1 cellular context compared by ENCODE assay signal in the genomic region with DNA sequence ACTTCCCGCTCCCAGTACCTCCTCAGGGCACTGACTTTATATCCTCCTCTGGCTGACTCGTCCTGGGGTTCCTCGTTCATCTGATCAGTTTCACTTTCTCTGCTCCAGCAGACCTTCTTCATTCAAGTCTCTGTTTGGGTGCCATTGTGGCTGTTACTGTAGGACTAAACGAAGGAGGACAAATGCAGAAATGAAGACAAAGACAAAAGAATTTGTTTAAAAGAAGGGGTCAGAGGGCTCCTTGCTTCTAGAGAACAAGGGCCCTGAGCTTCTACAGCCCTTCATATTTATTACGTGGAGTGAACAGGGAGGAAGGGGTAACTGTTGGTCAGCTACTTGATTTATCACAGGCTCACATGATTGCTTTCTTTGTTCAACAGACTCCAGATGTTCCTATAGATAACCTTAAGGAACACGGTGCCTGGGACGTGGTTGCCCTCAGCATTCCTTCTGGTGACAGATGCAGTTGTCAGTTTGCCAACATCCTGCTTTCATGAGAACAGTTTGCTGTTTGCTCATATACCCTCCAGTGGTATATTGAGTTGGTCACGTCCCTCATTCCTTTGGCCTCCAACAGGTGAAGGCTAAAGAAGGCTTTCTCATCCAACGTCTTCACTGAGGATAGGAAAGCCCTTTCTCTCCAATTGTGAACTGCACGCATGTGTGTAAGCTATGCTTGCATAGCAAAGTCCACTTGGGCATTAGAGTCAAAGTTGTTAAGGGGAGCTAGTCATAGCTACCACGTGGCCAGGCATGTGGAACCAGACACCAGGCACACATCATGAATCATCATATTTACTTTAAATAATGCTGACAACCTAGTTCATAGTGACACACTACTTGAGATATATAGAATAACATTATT.
TF ChIP-seq lines count a peak whose summit lies in the region.

No MANE protein-coding gene starts in this region.

TF ChIP-seq in K562, 482 proteins besides CTCF, POLR2A, EP300 and RAD21 (continued from another document and continues in another):
- peak; percentile 34 for TF ChIP-seq ARID4B (CRISPR knock-in tag; IDR thresholded peaks at IDR 0.05)
- TF ChIP-seq SLC30A9 (CRISPR knock-in tag; IDR thresholded peaks at IDR 0.05) = no peak
- TF ChIP-seq, protein P1, sequence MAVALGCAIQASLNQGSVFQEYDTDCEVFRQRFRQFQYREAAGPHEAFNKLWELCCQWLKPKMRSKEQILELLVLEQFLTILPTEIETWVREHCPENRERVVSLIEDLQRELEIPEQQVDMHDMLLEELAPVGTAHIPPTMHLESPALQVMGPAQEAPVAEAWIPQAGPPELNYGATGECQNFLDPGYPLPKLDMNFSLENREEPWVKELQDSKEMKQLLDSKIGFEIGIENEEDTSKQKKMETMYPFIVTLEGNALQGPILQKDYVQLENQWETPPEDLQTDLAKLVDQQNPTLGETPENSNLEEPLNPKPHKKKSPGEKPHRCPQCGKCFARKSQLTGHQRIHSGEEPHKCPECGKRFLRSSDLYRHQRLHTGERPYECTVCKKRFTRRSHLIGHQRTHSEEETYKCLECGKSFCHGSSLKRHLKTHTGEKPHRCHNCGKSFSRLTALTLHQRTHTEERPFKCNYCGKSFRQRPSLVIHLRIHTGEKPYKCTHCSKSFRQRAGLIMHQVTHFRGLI (CRISPR knock-in tag; IDR thresholded peaks at IDR 0.05) = peak; percentile 65; the same call in 1 of the 2 replicates
- TF ChIP-seq MTA1 (IDR thresholded peaks at IDR 0.05; ENCODE audit: borderline replicate concordance) = peak; percentile 81; the same call in 1 of the 2 replicates
- peak; percentile 100 for TF ChIP-seq SOX6 (IDR thresholded peaks at IDR 0.05)
- TF ChIP-seq, protein P2, sequence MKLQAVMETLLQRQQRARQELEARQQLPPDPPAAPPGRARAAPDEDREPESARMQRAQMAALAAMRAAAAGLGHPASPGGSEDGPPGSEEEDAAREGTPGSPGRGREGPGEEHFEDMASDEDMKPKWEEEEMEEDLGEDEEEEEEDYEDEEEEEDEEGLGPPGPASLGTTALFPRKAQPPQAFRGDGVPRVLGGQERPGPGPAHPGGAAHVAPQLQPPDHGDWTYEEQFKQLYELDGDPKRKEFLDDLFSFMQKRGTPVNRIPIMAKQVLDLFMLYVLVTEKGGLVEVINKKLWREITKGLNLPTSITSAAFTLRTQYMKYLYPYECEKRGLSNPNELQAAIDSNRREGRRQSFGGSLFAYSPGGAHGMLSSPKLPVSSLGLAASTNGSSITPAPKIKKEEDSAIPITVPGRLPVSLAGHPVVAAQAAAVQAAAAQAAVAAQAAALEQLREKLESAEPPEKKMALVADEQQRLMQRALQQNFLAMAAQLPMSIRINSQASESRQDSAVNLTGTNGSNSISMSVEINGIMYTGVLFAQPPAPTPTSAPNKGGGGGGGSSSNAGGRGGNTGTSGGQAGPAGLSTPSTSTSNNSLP (IDR thresholded peaks at IDR 0.05; ENCODE audit: borderline replicate concordance, low read depth, low read length) = no peak
- TF ChIP-seq ZNF174 (CRISPR knock-in tag; IDR thresholded peaks at IDR 0.05) = 0 out of 2 replicates have a peak, but pooled peaks have one; percentile 26
- TF ChIP-seq ZEB2 (IDR thresholded peaks at IDR 0.05) = peak; percentile 85; the same call in 1 of the 2 replicates
- TF ChIP-seq ZNF175 (CRISPR knock-in tag; IDR thresholded peaks at IDR 0.05; ENCODE audit: low read depth) = peak; percentile 94
- TF ChIP-seq ZNF408 (CRISPR knock-in tag; IDR thresholded peaks at IDR 0.05; ENCODE audit: low read depth) = no peak
- peak; percentile 98 for TF ChIP-seq SMAD4 (CRISPR knock-in tag; conservative IDR thresholded peaks at IDR 0.05)
- TF ChIP-seq ZNF740 (CRISPR knock-in tag; IDR thresholded peaks at IDR 0.05) = no peak
- TF ChIP-seq ZNF740 (tag; IDR thresholded peaks at IDR 0.05) = no peak; a peak in 1 of 4 replicates
- peak; percentile 59; the same call in 1 of the 2 replicates for TF ChIP-seq MXI1 (IDR thresholded peaks at IDR 0.05; ENCODE audit: low read depth, low read length)
- TF ChIP-seq LARP7 (IDR thresholded peaks at IDR 0.05) = no peak
- no peak for TF ChIP-seq POLR2G (IDR thresholded peaks at IDR 0.05; ENCODE audit: low read depth, low read length)
- TF ChIP-seq TCFL5 (CRISPR knock-in tag; conservative IDR thresholded peaks at IDR 0.05) = no peak
- no peak for TF ChIP-seq ZNF77 (CRISPR knock-in tag; IDR thresholded peaks at IDR 0.05)
- TF ChIP-seq TRIM24 (IDR thresholded peaks at IDR 0.05) = peak; percentile 97 to 98
- TF ChIP-seq NBN (IDR thresholded peaks at IDR 0.05; ENCODE audit: low read depth) = peak; percentile 93
- peak; percentile 81 for TF ChIP-seq PYGO2 (tag; IDR thresholded peaks at IDR 0.05)
- TF ChIP-seq ZNF79 (CRISPR knock-in tag; IDR thresholded peaks at IDR 0.05; ENCODE audit: low read depth) = no peak
- peak; percentile 93 for TF ChIP-seq ZNF589 (CRISPR knock-in tag; IDR thresholded peaks at IDR 0.05; ENCODE audit: low read depth)
- TF ChIP-seq, protein P3, sequence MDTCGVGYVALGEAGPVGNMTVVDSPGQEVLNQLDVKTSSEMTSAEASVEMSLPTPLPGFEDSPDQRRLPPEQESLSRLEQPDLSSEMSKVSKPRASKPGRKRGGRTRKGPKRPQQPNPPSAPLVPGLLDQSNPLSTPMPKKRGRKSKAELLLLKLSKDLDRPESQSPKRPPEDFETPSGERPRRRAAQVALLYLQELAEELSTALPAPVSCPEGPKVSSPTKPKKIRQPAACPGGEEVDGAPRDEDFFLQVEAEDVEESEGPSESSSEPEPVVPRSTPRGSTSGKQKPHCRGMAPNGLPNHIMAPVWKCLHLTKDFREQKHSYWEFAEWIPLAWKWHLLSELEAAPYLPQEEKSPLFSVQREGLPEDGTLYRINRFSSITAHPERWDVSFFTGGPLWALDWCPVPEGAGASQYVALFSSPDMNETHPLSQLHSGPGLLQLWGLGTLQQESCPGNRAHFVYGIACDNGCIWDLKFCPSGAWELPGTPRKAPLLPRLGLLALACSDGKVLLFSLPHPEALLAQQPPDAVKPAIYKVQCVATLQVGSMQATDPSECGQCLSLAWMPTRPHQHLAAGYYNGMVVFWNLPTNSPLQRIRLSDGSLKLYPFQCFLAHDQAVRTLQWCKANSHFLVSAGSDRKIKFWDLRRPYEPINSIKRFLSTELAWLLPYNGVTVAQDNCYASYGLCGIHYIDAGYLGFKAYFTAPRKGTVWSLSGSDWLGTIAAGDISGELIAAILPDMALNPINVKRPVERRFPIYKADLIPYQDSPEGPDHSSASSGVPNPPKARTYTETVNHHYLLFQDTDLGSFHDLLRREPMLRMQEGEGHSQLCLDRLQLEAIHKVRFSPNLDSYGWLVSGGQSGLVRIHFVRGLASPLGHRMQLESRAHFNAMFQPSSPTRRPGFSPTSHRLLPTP (IDR thresholded peaks at IDR 0.05; ENCODE audit: borderline replicate concordance, extremely low read depth, insufficient read length) = no peak
- TF ChIP-seq ZNF551 (CRISPR knock-in tag; IDR thresholded peaks at IDR 0.05) = no peak
- TF ChIP-seq RBM15 (IDR thresholded peaks at IDR 0.05; ENCODE audit: insufficient read depth, low read length) = no peak
- no peak for TF ChIP-seq ZNF407 (IDR thresholded peaks at IDR 0.05; ENCODE audit: low read depth)
- peak; percentile 97 for TF ChIP-seq MITF (IDR thresholded peaks at IDR 0.05)
- TF ChIP-seq ZBTB26 (CRISPR knock-in tag; IDR thresholded peaks at IDR 0.05) = peak; percentile 35; the same call in 1 of the 2 replicates
